Comparison of ENCODE assay signal across 8 cellular contexts in genomic region chr19:6459356-6460098, GRCh38. TPM values are rescaled to one million over a fixed set of nuclear protein-coding genes. Genes with fewer than 3 reads are reported as not detected.
DNase-seq lines count a peak whose midpoint lies in the region; TF ChIP-seq lines count a peak whose summit lies in the region.

Gene SLC25A23, minus strand, starts transcription at chr19:6459792. Its CDS starts 164 bp downstream, at chr19:6459628.

- no peak for TF ChIP-seq CTCF in HL-60 (IDR thresholded peaks at IDR 0.05; ENCODE audit: insufficient read depth, low read length)

- H3K36me3 ChIP-seq in BLaER1 treated with 17β-estradiol and CSF1 and Interleukin-3, amounts not matched to agents 10 nM and 100 nM, result peaks cover 18 to 32% (median 24%) of the 10 kb centered on the region in 11 experiments

- DNase-seq in HL-60 (ENCODE audit: low read depth in 1 of 2, low spot score in 1 of 2), result peak; percentile 40 to 60
- DNase-seq in activated naive CD4-positive, alpha-beta T cell treated with anti-CD3 and anti-CD28 coated beads, Interleukin-2, amount 50 U/mL, for 16 hours, result peak; percentile 65
- no peak for DNase-seq in glomerular endothelial cell (ENCODE audit: extremely low read depth, low read depth, low spot score)
- DNase-seq in nucleus accumbens (lab: John Stamatoyannopoulos, UW), result peak in 52 of 56 donors; percentile 18 to 85 (median 70)
- DNase-seq in ureter (ENCODE audit: low spot score), result peak; percentile 68

- H3K27me3 ChIP-seq in BLaER1 treated with 17β-estradiol and CSF1 and Interleukin-3, amounts not matched to agents 10 nM and 100 nM, result no peaks in the 10 kb centered on the region; a peak in 1 of 22 replicates
- peaks cover 9% of the 10 kb centered on the region for H3K27me3 ChIP-seq in HL-60 (ENCODE audit: insufficient read depth, poor library complexity, severe bottlenecking)

- H3K27ac ChIP-seq in BLaER1 treated with 17β-estradiol and CSF1 and Interleukin-3, amounts not matched to agents 10 nM and 100 nM, result peak within 1 kb of the TSS; percentile 48 to 79 (median 66); a peak in 21 of 22 replicates
- H3K27ac ChIP-seq in HL-60 (replicated peaks), result peak within 1 kb of the TSS; percentile 61

- peaks cover 15 to 27% (median 26%) of the 10 kb centered on the region in 10 experiments for H3K4me1 ChIP-seq in BLaER1 treated with 17β-estradiol and CSF1 and Interleukin-3, amounts not matched to agents 10 nM and 100 nM

- H4K20me1 ChIP-seq in BLaER1 treated with 17β-estradiol and CSF1 and Interleukin-3, amounts not matched to agents 10 nM and 100 nM, result peaks cover 0 to 4% (median 0%) of the 10 kb centered on the region in 11 experiments; a peak in 1 of 22 replicates

- H3K4me2 ChIP-seq in BLaER1 treated with 17β-estradiol and CSF1 and Interleukin-3, amounts not matched to agents 10 nM and 100 nM, result peak within 1 kb of the TSS; percentile 88 to 99 (median 96)

- H3K9ac ChIP-seq in BLaER1 treated with 17β-estradiol and CSF1 and Interleukin-3, amounts not matched to agents 10 nM and 100 nM, result peak within 1 kb of the TSS; percentile 73 to 86 (median 82)

- H3K4me3 ChIP-seq in BLaER1 treated with 17β-estradiol and CSF1 and Interleukin-3, amounts not matched to agents 10 nM and 100 nM, result peak within 1 kb of the TSS; percentile 73 to 92 (median 82)
- H3K4me3 ChIP-seq in HL-60 (replicated peaks; ENCODE audit: insufficient read depth, low read length), result peak within 1 kb of the TSS; percentile 70

- H3K9me3 ChIP-seq in BLaER1 treated with 17β-estradiol and CSF1 and Interleukin-3, amounts not matched to agents 10 nM and 100 nM (replicated peaks in 1 of 11), result peaks cover 8 to 19% (median 17%) of the 10 kb centered on the region in 11 experiments

- TF ChIP-seq POLR2A in GM19193 (IDR thresholded peaks at IDR 0.05; ENCODE audit: extremely low read depth, insufficient read depth, insufficient read length) (peak; percentile 51), Raji (IDR thresholded peaks at IDR 0.05; ENCODE audit: insufficient read depth, low read depth, low read length) (peak; percentile 43)

RNA-seq across cellular contexts. Expression of gene SLC25A23, which starts in this region (rescaled TPM):
- total RNA-seq in glomerular endothelial cell, result 47.1 and 60.7 TPM in 2 replicates
- total RNA-seq in ureter, result 37.0 TPM
